Comparison of ENCODE assay signal across 8 cellular contexts in the genomic region with DNA sequence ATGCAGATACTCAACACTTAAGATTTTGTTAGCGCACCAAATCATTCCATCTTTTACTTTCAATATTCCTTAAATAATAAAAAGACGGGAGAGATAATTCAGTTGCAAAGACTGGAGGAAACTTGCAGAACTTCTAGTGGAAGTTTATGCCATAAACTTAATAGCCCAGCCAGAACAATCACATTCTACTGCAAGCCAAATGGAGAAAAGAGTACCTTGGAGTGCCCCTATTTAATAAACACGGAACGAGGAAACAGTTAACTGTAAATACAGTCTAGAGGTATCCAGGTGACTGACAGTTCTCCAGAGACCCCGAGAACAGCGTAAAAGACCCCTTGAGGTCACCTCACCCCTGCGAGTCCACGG. TPM values are rescaled to one million over a fixed set of nuclear protein-coding genes. Genes with fewer than 3 reads are reported as not detected.
DNase-seq lines count a peak whose midpoint lies in the region; ATAC-seq and TF ChIP-seq lines count a peak whose summit lies in the region.

No MANE protein-coding gene starts in this region.

- H3K4me1 ChIP-seq in SJCRH30 = no peaks in the 10 kb centered on the region

- no peak for TF ChIP-seq CTCF in fibroblast of the aortic adventitia (IDR thresholded peaks at IDR 0.05; ENCODE audit: insufficient read depth, low read length)
- no peak for TF ChIP-seq CTCF in retinal pigment epithelial cell (conservative IDR thresholded peaks at IDR 0.05; ENCODE audit: low read depth, low read length)

- H3K4me3 ChIP-seq in SJCRH30 (peak overlapping the region; percentile 91), fibroblast of the aortic adventitia (ENCODE audit: low read depth, low read length) (peak overlapping the region; percentile 98), retinal pigment epithelial cell (ENCODE audit: low read length) (peak overlapping the region; percentile 79)

- peaks cover 4% of the 10 kb centered on the region; the same call in 1 of the 2 replicates for H3K36me3 ChIP-seq in SJCRH30

- ATAC-seq in GM18502 (IDR thresholded peaks at IDR 0.05; ENCODE audit: poor library complexity, unreplicated experiment) = peak; percentile 27
- ATAC-seq in HG02588 (IDR thresholded peaks at IDR 0.05; ENCODE audit: unreplicated experiment) = peak; percentile 23
- ATAC-seq in activated CD4-positive, CD25-positive, alpha-beta regulatory T cell treated with anti-CD3 and anti-CD28 coated beads, Interleukin-2, amount 50 U/mL, for 24 hours = no peak

- H3K27me3 ChIP-seq in SJCRH30 = no peaks in the 10 kb centered on the region

- no peaks in the 10 kb centered on the region for H3K9me3 ChIP-seq in SJCRH30 (replicated peaks)

- no peak for DNase-seq in SJCRH30
- no peak for DNase-seq in fibroblast of the aortic adventitia (ENCODE audit: low read depth)
- DNase-seq in retinal pigment epithelial cell (ENCODE audit: low read depth) = no peak
- DNase-seq in amniotic stem cell (lab: John Stamatoyannopoulos, UW) = no peak
- DNase-seq in CD1c-positive myeloid dendritic cell (ENCODE audit: extremely low spot score) = no peak

- H3K27ac ChIP-seq in SJCRH30 = peak overlapping the region; percentile 76

RNA-seq across cellular contexts. Expression of gene SLC35B3, which starts 0.6 kb away (rescaled TPM):
- 9.6 and 12.0 TPM in 2 replicates for total RNA-seq in SJCRH30 (2014; rRNA removed; shearing (Covaris generic))
- 8.0 and 34.3 TPM in 2 replicates for total RNA-seq in fibroblast of the aortic adventitia (ENCODE audit: low replicate concordance)

Comparison
In these comparisons a context has a peak if more than half of its experiments do, and no peak if none do; other contexts are left out.
1. ATAC-seq: peak in GM18502 (single experiment) and HG02588 (single experiment); none in activated CD4-positive, CD25-positive, alpha-beta regulatory T cell treated with anti-CD3 and anti-CD28 coated beads, Interleukin-2, amount 50 U/mL, for 24 hours (0 of 2).
2. Peak in every context shown above with its lines, with median percentiles within 50 percentile points of each other: H3K4me3 ChIP-seq.